In genomic region chr10:11838298-11838852, GRCh38 we compare ENCODE assay signal across 1 cellular context.
TF ChIP-seq lines count a peak whose summit lies in the region.

No MANE protein-coding gene starts in this region.

TF ChIP-seq in Ishikawa, 13 proteins besides CTCF, POLR2A, EP300 and RAD21 (continued from another document):
- TF ChIP-seq, protein P1, sequence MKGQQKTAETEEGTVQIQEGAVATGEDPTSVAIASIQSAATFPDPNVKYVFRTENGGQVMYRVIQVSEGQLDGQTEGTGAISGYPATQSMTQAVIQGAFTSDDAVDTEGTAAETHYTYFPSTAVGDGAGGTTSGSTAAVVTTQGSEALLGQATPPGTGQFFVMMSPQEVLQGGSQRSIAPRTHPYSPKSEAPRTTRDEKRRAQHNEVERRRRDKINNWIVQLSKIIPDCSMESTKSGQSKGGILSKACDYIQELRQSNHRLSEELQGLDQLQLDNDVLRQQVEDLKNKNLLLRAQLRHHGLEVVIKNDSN (IDR thresholded peaks at IDR 0.05): 0 out of 2 replicates have a peak, but pooled peaks have one; percentile 25
- no peak for TF ChIP-seq ZBTB7A (IDR thresholded peaks at IDR 0.05; ENCODE audit: low read depth)
- peak; percentile 51 for TF ChIP-seq TEAD4 (IDR thresholded peaks at IDR 0.05)
- TF ChIP-seq CREB1 (IDR thresholded peaks at IDR 0.05; ENCODE audit: low read depth): no peak
- no peak for TF ChIP-seq FOXM1 (IDR thresholded peaks at IDR 0.05; ENCODE audit: borderline replicate concordance, low read depth)
